ENCODE assay signal across 23 cellular contexts in the genomic region with DNA sequence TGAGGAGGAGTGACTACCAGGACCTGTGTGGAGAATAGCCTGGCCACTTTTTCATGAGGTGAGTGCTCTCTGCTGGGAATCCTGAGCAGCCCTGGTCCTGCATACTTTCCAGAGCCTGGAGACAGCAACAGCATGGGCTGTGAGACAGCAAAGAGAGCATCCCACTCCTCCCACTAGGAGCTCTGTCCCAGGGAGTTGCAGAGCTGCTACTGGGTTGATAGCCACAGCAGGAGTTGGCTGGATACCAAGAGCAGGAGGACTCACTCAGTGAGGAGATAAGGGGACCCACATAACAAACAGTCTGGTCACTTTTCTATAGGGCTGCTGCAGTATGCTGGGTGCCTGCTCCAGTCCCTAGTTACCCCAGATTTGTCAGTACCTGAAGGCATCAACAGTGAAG.
"Had no signal": no experiment of that assay in that cellular context is flagged by ENCODE, and none has a peak within 500 bp of the region (broad histone marks: within the 10 kb centered on the region; RNA-seq: fewer than 3 reads in every experiment).

No MANE protein-coding gene starts in this region.

- H3K36me3 ChIP-seq: lower lobe of right lung, neural progenitor cell, sigmoid colon, stomach, tibial artery had no signal

- H3K27ac ChIP-seq: coronary artery, lower lobe of right lung, neural progenitor cell, psoas muscle, sigmoid colon, stomach, tibial artery had no signal

- DNase-seq: dermis blood vessel endothelial cell; effector memory CD8-positive, alpha-beta T cell; hypothalamus; left ventricle myocardium superior; lower lobe of right lung; mucosa of descending colon; naive B cell; nucleus accumbens; posterior cingulate gyrus; psoas muscle; right cardiac atrium; sigmoid colon; stimulated activated CD4-positive, alpha-beta T cell treated with anti-CD3 and anti-CD28 coated beads, Interleukin-2, amount 100 ng/mL, for 24 hours; stimulated activated CD4-positive, alpha-beta T cell treated with anti-CD3 and anti-CD28 coated beads, Interleukin-4, amount 100 ng/mL, for 24 hours; stimulated activated naive CD4-positive, alpha-beta T cell treated with Interleukin-2 at 50 U/mL for 16 hours; stomach; tibial artery had no signal

- ATAC-seq: effector memory CD8-positive, alpha-beta T cell; left ventricle myocardium superior; lower lobe of right lung; mucosa of descending colon; natural killer cell treated with Interleukin-12 subunit alpha and Interleukin-12 subunit beta and Interleukin-15 and Interleukin-18, amount 100 ng/mL, for 72 hours; psoas muscle; right cardiac atrium; stimulated activated effector memory CD8-positive, alpha-beta T cell treated with anti-CD3 and anti-CD28 coated beads, Interleukin-12 subunit alpha, Interleukin-12 subunit beta, amount 100 ng/mL, for 72 hours had no signal

- H3K36me3 Mint-ChIP-seq: mesothelial cell of epicardium; naive B cell; neural progenitor cell; stimulated activated effector memory CD8-positive, alpha-beta T cell treated with anti-CD3 and anti-CD28 coated beads, Interleukin-12 subunit alpha, Interleukin-12 subunit beta, amount 100 ng/mL, for 72 hours; type B pancreatic cell had no signal

- H3K4me1 Mint-ChIP-seq: mesothelial cell of epicardium; naive B cell; neural progenitor cell; stimulated activated effector memory CD8-positive, alpha-beta T cell treated with anti-CD3 and anti-CD28 coated beads, Interleukin-12 subunit alpha, Interleukin-12 subunit beta, amount 100 ng/mL, for 72 hours had no signal

- H3K4me3 Mint-ChIP-seq: effector memory CD8-positive, alpha-beta T cell; mesothelial cell of epicardium; naive B cell; natural killer cell treated with Interleukin-12 subunit alpha and Interleukin-12 subunit beta and Interleukin-15 and Interleukin-18, amount 100 ng/mL, for 72 hours; neural progenitor cell; stimulated activated effector memory CD8-positive, alpha-beta T cell treated with anti-CD3 and anti-CD28 coated beads, Interleukin-12 subunit alpha, Interleukin-12 subunit beta, amount 100 ng/mL, for 72 hours; type B pancreatic cell had no signal

- H3K4me2 ChIP-seq: neural progenitor cell had no signal

- H3K27me3 Mint-ChIP-seq: effector memory CD8-positive, alpha-beta T cell; naive B cell; natural killer cell treated with Interleukin-12 subunit alpha and Interleukin-12 subunit beta and Interleukin-15 and Interleukin-18, amount 100 ng/mL, for 72 hours; type B pancreatic cell had no signal

- H3K27me3 ChIP-seq: neural progenitor cell, sigmoid colon, stomach, tibial artery had no signal

- H3K9ac ChIP-seq: neural progenitor cell had no signal

- H3K4me3 ChIP-seq: coronary artery, lower lobe of right lung, mucosa of descending colon, neural progenitor cell, psoas muscle, sigmoid colon, stomach, tibial artery had no signal

- H3K9me3 ChIP-seq: psoas muscle had no signal

- H3K4me1 ChIP-seq: lower lobe of right lung, neural progenitor cell, psoas muscle, sigmoid colon, stomach had no signal

- H3K27ac Mint-ChIP-seq: effector memory CD8-positive, alpha-beta T cell; mesothelial cell of epicardium; natural killer cell treated with Interleukin-12 subunit alpha and Interleukin-12 subunit beta and Interleukin-15 and Interleukin-18, amount 100 ng/mL, for 72 hours; neural progenitor cell; stimulated activated effector memory CD8-positive, alpha-beta T cell treated with anti-CD3 and anti-CD28 coated beads, Interleukin-12 subunit alpha, Interleukin-12 subunit beta, amount 100 ng/mL, for 72 hours; type B pancreatic cell had no signal
